In genomic region chrX:130082244-130083106, GRCh38 we compare ENCODE assay signal across 8 cellular contexts. TPM values are rescaled to one million over a fixed set of nuclear protein-coding genes. Genes with fewer than 3 reads are reported as not detected.
DNase-seq lines count a peak whose midpoint lies in the region; ATAC-seq and TF ChIP-seq lines count a peak whose summit lies in the region.

No MANE protein-coding gene starts in this region.

- H4K20me1 ChIP-seq in PC-3 (ENCODE audit: low read length) (no peaks in the 10 kb centered on the region), neural progenitor cell (ENCODE audit: low read depth) (no peaks in the 10 kb centered on the region)

- no TSS peak for BruUV-seq in PC-3 (replicated peaks; lab: Mats Ljungman, UMichigan)

- H3K4me1 Mint-ChIP-seq in neural progenitor cell: peaks cover 39% of the 10 kb centered on the region

- H3K4me3 Mint-ChIP-seq in neural progenitor cell: no peak overlapping the region

- no peaks in the 10 kb centered on the region for H3K9me3 Mint-ChIP-seq in neural progenitor cell

- H3K9me2 ChIP-seq in PC-3 (replicated peaks; ENCODE audit: low read length): no peaks in the 10 kb centered on the region

- H3K4me2 ChIP-seq in PC-3 (ENCODE audit: low read length): no peak overlapping the region
- no peak overlapping the region for H3K4me2 ChIP-seq in neural progenitor cell

- intact Hi-C loops in left colon (cut with DNase I, micrococcal nuclease) (loop anchor here in 1 of 2 donors (10.0 kb wide), 1 partner anchor 102 kb away; no protein-coding TSS in a partner anchor), PC-3 (cut with micrococcal nuclease) (no loop called here)

- H3K79me2 ChIP-seq in PC-3 (ENCODE audit: low read length): 0 out of 2 replicates have a peak, but pooled peaks cover 5% of the 10 kb centered on the region
- H3K79me2 ChIP-seq in neural progenitor cell (ENCODE audit: low read depth): no peaks in the 10 kb centered on the region

- CTCF ChIA-PET in PC-3 (lab: Charles Lee): no interaction called here

- H3K36me3 ChIP-seq in GM06990 (ENCODE audit: control insufficient read depth, insufficient read depth, low read length): no peaks in the 10 kb centered on the region; the same call in none of the 2 replicates
- 0 out of 2 replicates have a peak, but pooled peaks cover 3% of the 10 kb centered on the region for H3K36me3 ChIP-seq in PC-3 (ENCODE audit: low read depth, low read length)
- no peaks in the 10 kb centered on the region for H3K36me3 ChIP-seq in neural progenitor cell

- H3K4me3 ChIP-seq in GM06990 (replicated peaks; ENCODE audit: low read depth, low read length): peak overlapping the region; percentile 44
- no peak overlapping the region for H3K4me3 ChIP-seq in NB4 (ENCODE audit: low read depth, low read length)
- no peak overlapping the region for H3K4me3 ChIP-seq in PC-3 (ENCODE audit: low read length)
- H3K4me3 ChIP-seq in neural progenitor cell: no peak overlapping the region

- H2AFZ ChIP-seq in PC-3 (ENCODE audit: low read length) (no peak overlapping the region), neural progenitor cell (replicated peaks) (no peak overlapping the region)

- no peak overlapping the region for H3K9ac ChIP-seq in PC-3 (ENCODE audit: low read length)
- H3K9ac ChIP-seq in neural progenitor cell: no peak overlapping the region

- no peaks in the 10 kb centered on the region for H3K36me3 Mint-ChIP-seq in neural progenitor cell

- peak; percentile 72 for DNase-seq in GM06990 (ENCODE audit: extremely low read depth, insufficient read length)
- DNase-seq in NB4 (ENCODE audit: low read depth): peak; percentile 92
- DNase-seq in activated T-cell treated with anti-CD3 and anti-CD28 coated beads, Interleukin-2, amount 50 U/mL, for 48 hours: peak; percentile 81 to 84
- DNase-seq in left colon: peak in 1 of 2 donors; percentile 41
- peak; percentile 64 to 66 for DNase-seq in stimulated activated CD8-positive, alpha-beta memory T cell treated with anti-CD3 and anti-CD28 coated beads, Interleukin-2, amount 100 ng/mL, for 48 hours (ENCODE audit: low read depth in 2 of 2)
- no peak for DNase-seq in PC-3
- DNase-seq in neural progenitor cell (ENCODE audit: low spot score): no peak

- H3K9me3 ChIP-seq in PC-3 (ENCODE audit: low read length) (no peaks in the 10 kb centered on the region), neural progenitor cell (ENCODE audit: low read depth) (no peaks in the 10 kb centered on the region)

- TF ChIP-seq POLR2A in NB4 (IDR thresholded peaks at IDR 0.05; ENCODE audit: extremely low read depth, insufficient read length): no peak

- peak; percentile 60 for TF ChIP-seq CTCF in GM06990 (IDR thresholded peaks at IDR 0.05; ENCODE audit: insufficient read depth, low read length, poor library complexity, severe bottlenecking)
- TF ChIP-seq CTCF in NB4 (IDR thresholded peaks at IDR 0.05; ENCODE audit: low read depth, low read length): no peak
- TF ChIP-seq CTCF in PC-3 (conservative IDR thresholded peaks at IDR 0.05; ENCODE audit: low read depth, low read length): no peak
- TF ChIP-seq CTCF in neural progenitor cell (IDR thresholded peaks at IDR 0.05): no peak

- H3K27me3 Mint-ChIP-seq in neural progenitor cell (ENCODE audit: insufficient read depth, low read depth): peaks cover 10% of the 10 kb centered on the region

- H3K4me1 ChIP-seq in PC-3 (ENCODE audit: insufficient read depth, low read length) (no peaks in the 10 kb centered on the region), neural progenitor cell (no peaks in the 10 kb centered on the region)

- H3K27ac Mint-ChIP-seq in neural progenitor cell: no peak overlapping the region

- H3F3A ChIP-seq in PC-3 (ENCODE audit: low read length, unreplicated experiment): no peaks in the 10 kb centered on the region
- no peaks in the 10 kb centered on the region for H3F3A ChIP-seq in neural progenitor cell (ENCODE audit: low read depth)

- POLR2A ChIA-PET in PC-3 (lab: Charles Lee; ENCODE audit: unreplicated experiment): no interaction called here

- ATAC-seq in GM21786 (IDR thresholded peaks at IDR 0.05; ENCODE audit: unreplicated experiment): peak; percentile 52
- ATAC-seq in left colon: peak; percentile 18
- no peak for ATAC-seq in PC-3

- H3K27me3 ChIP-seq in GM06990 (replicated peaks; ENCODE audit: control insufficient read depth, insufficient read depth, low read length) (no peaks in the 10 kb centered on the region), PC-3 (ENCODE audit: low read length) (no peaks in the 10 kb centered on the region), neural progenitor cell (no peaks in the 10 kb centered on the region)

- H3K27ac ChIP-seq in PC-3 (ENCODE audit: low read length) (no peak overlapping the region), neural progenitor cell (no peak overlapping the region)

RNA-seq across cellular contexts. Expression of gene ELF4, which starts 27.8 kb away (rescaled TPM):
- 10 to 100 TPM; 39.8 to 61.9 TPM for total RNA-seq in left colon
- 23.4 and 23.8 TPM in 2 replicates for total RNA-seq in PC-3 (2014; rRNA removed)
- total RNA-seq in neural progenitor cell (ENCODE audit: low replicate concordance): 0.12 TPM in 1 of 2 replicates, not detected in the other

Comparison
In these comparisons a context has a peak if more than half of its experiments do, and no peak if none do; other contexts are left out.
1. DNase-seq: peak in GM06990 (single experiment), NB4 (single experiment), activated T-cell treated with anti-CD3 and anti-CD28 coated beads, Interleukin-2, amount 50 U/mL, for 48 hours (2 of 2) and stimulated activated CD8-positive, alpha-beta memory T cell treated with anti-CD3 and anti-CD28 coated beads, Interleukin-2, amount 100 ng/mL, for 48 hours (2 of 2); none in PC-3 (single experiment) and neural progenitor cell (single experiment).
2. RNA of gene ELF4, which starts 27.8 kb away (total RNA-seq): 39.8 to 61.9 TPM in left colon and 23.4 to 23.8 TPM in PC-3; 0.12 TPM in neural progenitor cell; every median in the first group is over 10 times any median in the second.